ENCODE assay signal across 16 cellular contexts in the genomic region with DNA sequence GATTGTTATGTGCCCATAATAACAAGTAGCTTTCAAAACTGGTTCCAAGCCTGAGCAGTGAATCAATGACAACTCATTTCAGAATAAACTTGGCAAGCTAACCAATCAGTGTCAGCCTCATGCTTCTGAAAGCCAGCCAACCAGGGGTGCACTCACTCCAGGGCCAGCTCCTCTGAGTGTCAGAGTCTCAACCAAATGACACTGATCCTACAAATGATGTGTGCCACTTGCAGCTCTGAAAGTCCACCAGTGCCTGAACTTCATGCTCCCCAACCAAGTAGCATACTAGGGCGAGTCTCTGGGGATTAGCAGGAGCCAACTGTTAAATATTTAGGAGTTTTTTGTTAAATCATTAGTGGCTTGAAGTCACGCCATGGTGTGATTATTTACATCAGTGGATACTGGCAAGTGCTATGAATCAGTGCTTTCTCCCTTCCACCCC. TPM values are rescaled to one million over a fixed set of nuclear protein-coding genes. Genes with fewer than 3 reads are reported as not detected.
DNase-seq lines count a peak whose midpoint lies in the region; ATAC-seq and TF ChIP-seq lines count a peak whose summit lies in the region.
"Had no signal": no experiment of that assay in that cellular context is flagged by ENCODE, and none has a peak within 500 bp of the region (broad histone marks: within the 10 kb centered on the region; RNA-seq: fewer than 3 reads in every experiment).

No MANE protein-coding gene starts in this region.

- H3K4me1 ChIP-seq in fibroblast of lung (ENCODE audit: control insufficient read depth, extremely low read depth, insufficient read depth, low read length): no peaks in the 10 kb centered on the region

- POLR2A ChIA-PET in GM10248 (lab: Yijun Ruan, JAX): no interaction called here

- H2AFZ ChIP-seq in fibroblast of lung (ENCODE audit: low read length): no peak overlapping the region

- no peak overlapping the region for H3K27ac ChIP-seq in fibroblast of lung (ENCODE audit: insufficient read depth, low read length)

- H3K4me2 ChIP-seq in fibroblast of lung (ENCODE audit: extremely low read depth, insufficient read depth, low read length): no peak overlapping the region

- H4K20me1 ChIP-seq in fibroblast of lung (ENCODE audit: control insufficient read depth, extremely low read depth, insufficient read depth, low read length): no peaks in the 10 kb centered on the region

- H3K36me3 ChIP-seq in MG63: no peaks in the 10 kb centered on the region
- no peaks in the 10 kb centered on the region for H3K36me3 ChIP-seq in fibroblast of lung (ENCODE audit: control insufficient read depth, insufficient read depth, low read length)
- H3K36me3 ChIP-seq: esophagus squamous epithelium had no signal

- H3K79me2 ChIP-seq in fibroblast of lung (ENCODE audit: control insufficient read depth, insufficient read depth, low read length): no peaks in the 10 kb centered on the region

- H3K9me3 ChIP-seq in MG63: no peaks in the 10 kb centered on the region
- H3K9me3 ChIP-seq in fibroblast of lung (ENCODE audit: control insufficient read depth, insufficient read depth, low read depth, low read length): no peaks in the 10 kb centered on the region
- H3K9me3 ChIP-seq: esophagus squamous epithelium had no signal

- CTCF ChIA-PET in GM10248 (lab: Yijun Ruan, JAX): interaction anchor here (1.9 kb wide), 1 partner anchor 22 kb away, joined by 7 read pairs; no protein-coding TSS in a partner anchor

- DNase-seq in AG20443 (ENCODE audit: low spot score) (peak; percentile 74), MG63 (peak; percentile 91), fibroblast of lung (ENCODE audit: low read depth in 2 of 2) (peak; percentile 38 to 62), omental fat pad (ENCODE audit: low spot score) (no peak), hepatic stellate cell (ENCODE audit: low spot score) (no peak), GM10248 (ENCODE audit: extremely low spot score) (no peak)
- no peak for DNase-seq in activated CD8-positive, alpha-beta memory T cell treated with anti-CD3 and anti-CD28 coated beads, Interleukin-2, amount 50 U/mL, for 4 hours
- no peak for DNase-seq in stimulated activated CD4-positive, alpha-beta T cell treated with anti-CD3 and anti-CD28 coated beads, Interleukin-15, amount 100 ng/mL, for 24 hours
- DNase-seq: activated CD4-positive, alpha-beta T cell treated with anti-CD3 and anti-CD28 coated beads, Interleukin-2, amount 50 U/mL, for 48 hours; activated naive CD4-positive, alpha-beta T cell treated with anti-CD3 and anti-CD28 coated beads, Interleukin-2, amount 10 ng/mL, durations not matched to agents 7 days and 5 days; CD4-positive, CD25-positive, alpha-beta regulatory T cell; esophagus squamous epithelium; IMR-90; NCI-H1417 treated with DMSO at 0.1 percent for 48 hours had no signal

- no peak overlapping the region for H3K4me3 ChIP-seq in MG63
- no peak overlapping the region for H3K4me3 ChIP-seq in fibroblast of lung (replicated peaks in 1 of 4; ENCODE audit: control extremely low read depth in 1 of 4, insufficient read depth in 1 of 4, low read depth in 3 of 4, low read length in 4 of 4)
- H3K4me3 ChIP-seq: esophagus squamous epithelium had no signal

- TF ChIP-seq CTCF in fibroblast of lung (conservative IDR thresholded peaks at IDR 0.05 in 1 of 2, IDR thresholded peaks at IDR 0.05 in 1 of 2; ENCODE audit: low read depth in 1 of 2, low read length in 2 of 2) (no peak), omental fat pad (IDR thresholded peaks at IDR 0.05) (no peak), GM10248 (IDR thresholded peaks at IDR 0.05; ENCODE audit: control extremely low read depth, extremely low read depth, low read depth, missing control alignments) (no peak)

- ATAC-seq in omental fat pad (ENCODE audit: low FRiP score): peak; percentile 57

- H3K27me3 ChIP-seq in MG63 (no peaks in the 10 kb centered on the region), fibroblast of lung (ENCODE audit: control insufficient read depth, insufficient read depth, low read length) (no peaks in the 10 kb centered on the region)
- H3K27me3 ChIP-seq: esophagus squamous epithelium had no signal

- no peak overlapping the region for H3K9ac ChIP-seq in fibroblast of lung (ENCODE audit: insufficient read depth, low read length)

RNA-seq across cellular contexts. Expression of a gene that starts 4.5 kb away (rescaled TPM):
- total RNA-seq in MG63 (2014; rRNA removed; shearing (Covaris generic); ENCODE audit: low replicate concordance): 0.03 TPM in 1 of 2 replicates, not detected in the other
- total RNA-seq in fibroblast of lung: not detected in 2 replicates
- not detected in 2 replicates for polyA plus RNA-seq in fibroblast of lung
- polyA plus RNA-seq in fibroblast of lung (2012): not detected in 2 replicates
- not detected in 2 replicates for polyA minus RNA-seq in fibroblast of lung (ENCODE audit: low replicate concordance)
- total RNA-seq in omental fat pad: under 1 TPM in 1 of 4 donors, not detected in 3; 0.06 TPM
- total RNA-seq: CD4-positive, CD25-positive, alpha-beta regulatory T cell; esophagus squamous epithelium; IMR-90; RPMI7951; T-helper 2 cell treated with Interferon-gamma antibody and Interleukin-4, amounts not matched to agents 100 ng/mL and 5 ng/mL, for 36 hours had no signal
- polyA plus RNA-seq: CD4-positive, CD25-positive, alpha-beta regulatory T cell; IMR-90 had no signal

Comparison
In these comparisons a context has a peak if more than half of its experiments do, and no peak if none do; other contexts are left out.
1. DNase-seq: peak in AG20443 (single experiment), MG63 (single experiment) and fibroblast of lung (2 of 2); none in omental fat pad (single experiment), hepatic stellate cell (single experiment), GM10248 (single experiment), activated CD8-positive, alpha-beta memory T cell treated with anti-CD3 and anti-CD28 coated beads, Interleukin-2, amount 50 U/mL, for 4 hours (single experiment) and stimulated activated CD4-positive, alpha-beta T cell treated with anti-CD3 and anti-CD28 coated beads, Interleukin-15, amount 100 ng/mL, for 24 hours (single experiment).